ENCODE assay signal across 14 cellular contexts in the genomic region with DNA sequence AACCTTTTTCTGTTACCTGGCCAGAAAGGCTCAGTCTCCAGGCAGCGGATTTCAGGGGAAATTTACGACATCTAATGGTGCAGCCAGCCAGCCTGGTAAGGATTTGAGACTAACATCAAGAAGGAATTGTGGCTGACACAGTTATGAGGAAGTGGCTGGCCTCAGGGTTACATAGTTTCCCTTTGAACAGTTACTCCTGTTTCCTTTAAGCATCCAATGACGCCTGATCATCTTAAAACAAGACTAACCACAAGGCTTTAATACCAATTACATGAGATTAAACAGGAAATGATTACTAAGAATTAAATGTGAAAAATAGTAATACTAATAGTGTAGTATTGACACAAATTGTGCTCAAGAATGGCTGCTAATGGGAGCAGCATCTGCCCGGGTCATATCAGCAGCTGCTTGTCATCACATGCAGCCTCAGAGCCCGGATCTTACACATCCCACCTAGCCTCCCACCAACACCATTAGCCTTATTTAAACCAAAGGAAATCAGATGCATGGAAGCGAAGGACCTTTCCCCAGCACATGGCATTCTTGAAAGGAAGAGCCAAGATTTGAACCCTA.
DNase-seq lines count a peak whose midpoint lies in the region; ATAC-seq, FAIRE-seq and TF ChIP-seq lines count a peak whose summit lies in the region.
"Had no signal": no experiment of that assay in that cellular context is flagged by ENCODE, and none has a peak within 500 bp of the region (broad histone marks: within the 10 kb centered on the region; RNA-seq: fewer than 3 reads in every experiment).

No MANE protein-coding gene starts in this region.

- H3K27me3 ChIP-seq in keratinocyte (ENCODE audit: control insufficient read depth, extremely low read depth, insufficient read depth, low read length), result no peaks in the 10 kb centered on the region
- no peaks in the 10 kb centered on the region for H3K27me3 ChIP-seq in tibial artery
- H3K27me3 ChIP-seq: ovary had no signal

- peak; percentile 94 for FAIRE-seq in keratinocyte (lab: Jason Lieb, UNC)

- no peaks in the 10 kb centered on the region for H3K9me1 ChIP-seq in keratinocyte (ENCODE audit: control insufficient read depth, extremely low read depth, insufficient read depth, low read length)

- peak overlapping the region; percentile 18 for H3K4me2 ChIP-seq in keratinocyte (ENCODE audit: control insufficient read depth, extremely low read depth, insufficient read depth, low read depth, low read length)

- H3K9me3 ChIP-seq in keratinocyte (ENCODE audit: control insufficient read depth, low read depth, low read length), result peaks cover 2% of the 10 kb centered on the region
- no peaks in the 10 kb centered on the region for H3K9me3 ChIP-seq in tibial artery
- H3K9me3 ChIP-seq: ovary had no signal

- no peak for TF ChIP-seq CTCF in AG09319 (IDR thresholded peaks at IDR 0.05; ENCODE audit: low read depth, low read length)
- peak in 1 of 3 experiments; percentile 8 for TF ChIP-seq CTCF in keratinocyte (optimal IDR thresholded peaks at IDR 0.05 in 1 of 3, IDR thresholded peaks at IDR 0.05 in 1 of 3, conservative IDR thresholded peaks at IDR 0.05 in 1 of 3; ENCODE audit: extremely low read depth in 1 of 3, insufficient read depth in 2 of 3, low read length in 3 of 3)
- no peak for TF ChIP-seq CTCF in tibial artery (IDR thresholded peaks at IDR 0.05)

- H3K27ac ChIP-seq in keratinocyte (ENCODE audit: control insufficient read depth, insufficient read depth, low read length), result peak overlapping the region; percentile 23
- H3K27ac ChIP-seq in tibial artery, result no peak overlapping the region
- H3K27ac ChIP-seq: ovary had no signal

- intact Hi-C loops in tibial artery (cut with DNase I; ENCODE audit: low total_unique reads), result no loop called here

- no peaks in the 10 kb centered on the region for H4K20me1 ChIP-seq in keratinocyte (ENCODE audit: control insufficient read depth, extremely low read depth, insufficient read depth, low read length)

- H3K4me3 ChIP-seq in keratinocyte (ENCODE audit: control insufficient read depth in 2 of 3, extremely low read depth in 1 of 3, insufficient read depth in 2 of 3, low read depth in 1 of 3, low read length in 3 of 3), result no peak overlapping the region
- no peak overlapping the region for H3K4me3 ChIP-seq in tibial artery
- H3K4me3 ChIP-seq: ovary had no signal

- H3K9ac ChIP-seq in keratinocyte (ENCODE audit: control insufficient read depth, extremely low read depth, insufficient read depth, low read length), result no peak overlapping the region

- ATAC-seq in GM21786 (IDR thresholded peaks at IDR 0.05; ENCODE audit: unreplicated experiment), result no peak
- ATAC-seq: left ventricle myocardium superior had no signal

- no peak overlapping the region for H2AFZ ChIP-seq in keratinocyte (ENCODE audit: control insufficient read depth, low read length)

- DNase-seq in AG09319 (ENCODE audit: extremely low read depth, low read depth) (peak; percentile 25), GM03348 (ENCODE audit: low spot score) (peak; percentile 65), SKM-1 treated with dmso at 0.1 percent for 144 hours (lab: John Stamatoyannopoulos, UW; ENCODE audit: unreplicated experiment) (peak; percentile 31), keratinocyte (ENCODE audit: low read depth, low spot score) (no peak), mesenteric fat pad (ENCODE audit: low spot score) (no peak), tibial artery (no peak), NCI-H524 (lab: John Stamatoyannopoulos, UW) (no peak)
- DNase-seq: activated gamma-delta T cell treated with Interleukin-2 at 50 U/mL for 16 hours, left ventricle myocardium superior, NCI-H1092 treated with DMSO at 0.1 percent for 48 hours, NCI-H524 treated with DMSO at 0.1 percent for 48 hours, ovary, SIG-M5 had no signal

- H3K79me2 ChIP-seq in keratinocyte (ENCODE audit: control insufficient read depth, insufficient read depth, low read length), result no peaks in the 10 kb centered on the region

- H3K36me3 ChIP-seq in keratinocyte (ENCODE audit: control insufficient read depth in 2 of 2, extremely low read depth in 1 of 2, insufficient read depth in 2 of 2, low read length in 2 of 2), result no peaks in the 10 kb centered on the region
- H3K36me3 ChIP-seq in tibial artery, result no peaks in the 10 kb centered on the region
- H3K36me3 ChIP-seq: ovary had no signal

- dilution Hi-C loops in keratinocyte (cut with MboI; ENCODE audit: extremely low pct_ligation_motif_present, low sequenced_read_pairs), result no loop called here

- H3K4me1 ChIP-seq in keratinocyte (ENCODE audit: control insufficient read depth, extremely low read depth, insufficient read depth, low read length) (peaks cover 16% of the 10 kb centered on the region), tibial artery (no peaks in the 10 kb centered on the region)

Comparison
In these comparisons a context has a peak if more than half of its experiments do, and no peak if none do; other contexts are left out.
1. DNase-seq: peak in AG09319 (single experiment), GM03348 (single experiment) and SKM-1 treated with dmso at 0.1 percent for 144 hours (single experiment); none in keratinocyte (single experiment), mesenteric fat pad (single experiment), tibial artery (0 of 2) and NCI-H524 (0 of 2).